Comparison of ENCODE assay signal across 8 cellular contexts in the genomic region with DNA sequence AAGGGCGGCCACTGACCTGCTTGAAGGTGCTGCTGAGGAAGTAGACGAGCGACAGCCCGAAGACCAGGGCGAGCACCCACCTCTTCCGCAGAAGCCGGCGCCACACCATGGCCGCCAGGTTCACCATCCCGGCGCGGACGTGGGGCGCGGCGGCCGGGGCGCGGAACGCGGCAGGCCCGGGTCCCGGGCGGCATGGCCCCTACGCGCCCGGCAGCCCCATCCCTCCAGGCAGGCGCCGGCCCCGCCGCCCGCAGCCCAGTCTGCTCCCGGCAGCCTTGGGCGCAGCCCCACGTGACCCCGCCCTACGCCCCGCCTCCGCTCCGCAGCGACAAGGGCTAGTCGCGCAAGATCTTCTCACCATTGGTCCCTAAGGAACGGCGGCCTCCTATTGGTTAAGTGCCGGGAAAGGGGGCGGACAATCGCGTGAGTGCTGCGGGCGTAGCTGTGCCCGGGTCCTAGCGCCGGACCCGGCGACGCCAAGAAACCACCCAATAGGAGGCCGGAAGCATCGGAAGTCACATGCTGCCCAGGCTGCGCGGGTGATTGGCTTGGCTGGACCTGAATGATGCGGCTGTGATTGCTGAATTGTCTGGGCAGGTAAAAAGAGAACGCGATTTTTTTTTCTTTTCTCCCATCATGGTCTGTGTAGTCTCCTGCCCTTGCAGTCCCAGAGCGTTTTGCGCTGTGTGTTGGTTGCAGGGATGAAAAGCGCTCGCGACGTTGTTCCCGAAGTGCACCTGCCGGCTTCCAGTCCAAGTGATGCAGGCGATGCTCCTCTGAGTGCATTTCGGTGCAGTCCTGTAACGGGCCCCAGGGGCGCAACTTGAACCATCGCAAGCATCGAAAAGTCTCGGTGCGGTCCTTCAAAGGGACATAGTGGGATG. TPM values are rescaled to one million over a fixed set of nuclear protein-coding genes. Genes with fewer than 3 reads are reported as not detected.
DNase-seq lines count a peak whose midpoint lies in the region; ATAC-seq and TF ChIP-seq lines count a peak whose summit lies in the region.

A gene with protein sequence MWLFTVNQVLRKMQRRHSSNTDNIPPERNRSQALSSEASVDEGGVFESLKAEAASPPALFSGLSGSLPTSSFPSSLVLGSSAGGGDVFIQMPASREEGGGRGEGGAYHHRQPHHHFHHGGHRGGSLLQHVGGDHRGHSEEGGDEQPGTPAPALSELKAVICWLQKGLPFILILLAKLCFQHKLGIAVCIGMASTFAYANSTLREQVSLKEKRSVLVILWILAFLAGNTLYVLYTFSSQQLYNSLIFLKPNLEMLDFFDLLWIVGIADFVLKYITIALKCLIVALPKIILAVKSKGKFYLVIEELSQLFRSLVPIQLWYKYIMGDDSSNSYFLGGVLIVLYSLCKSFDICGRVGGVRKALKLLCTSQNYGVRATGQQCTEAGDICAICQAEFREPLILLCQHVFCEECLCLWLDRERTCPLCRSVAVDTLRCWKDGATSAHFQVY (plus strand): TSS at position 542 of the 884 bp plus-strand sequence. CDS start 2,183 bp downstream, outside the sequence.
A gene with protein sequence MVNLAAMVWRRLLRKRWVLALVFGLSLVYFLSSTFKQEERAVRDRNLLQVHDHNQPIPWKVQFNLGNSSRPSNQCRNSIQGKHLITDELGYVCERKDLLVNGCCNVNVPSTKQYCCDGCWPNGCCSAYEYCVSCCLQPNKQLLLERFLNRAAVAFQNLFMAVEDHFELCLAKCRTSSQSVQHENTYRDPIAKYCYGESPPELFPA (minus strand): TSS at position 296 of the 884 bp plus-strand sequence. CDS start 169 bp downstream, at position 127.

- TF ChIP-seq CTCF in GM12873 (IDR thresholded peaks at IDR 0.05; ENCODE audit: insufficient read depth, low read depth, low read length, missing control alignments) (peak; percentile 43), heart left ventricle (IDR thresholded peaks at IDR 0.05) (peak in 1 of 12 donors; percentile 19), upper lobe of left lung (IDR thresholded peaks at IDR 0.05) (peak in 4 of 6 experiments; percentile 10 to 31 (median 26))

- H3K4me3 ChIP-seq in adipocyte (ENCODE audit: low read length) (peak within 1 kb of the TSS; percentile 98), heart left ventricle (peak within 1 kb of the TSS; percentile 79 to 97 (median 88)), upper lobe of left lung (peak within 1 kb of the TSS; percentile 68 to 99 (median 94))

- TF ChIP-seq POLR2A in heart left ventricle (IDR thresholded peaks at IDR 0.05) = peak; percentile 52 to 87
- peak in 3 of 4 donors; percentile 91 to 96 (median 95) for TF ChIP-seq POLR2A in upper lobe of left lung (IDR thresholded peaks at IDR 0.05)

- TF ChIP-seq EP300 in upper lobe of left lung (IDR thresholded peaks at IDR 0.05) = no peak

- peak; percentile 100 for DNase-seq in NCI-H1417 (lab: John Stamatoyannopoulos, UW)
- peak; percentile 94 to 98 for DNase-seq in SW 1271 (lab: John Stamatoyannopoulos, UW)
- peak; percentile 100 for DNase-seq in adipocyte (ENCODE audit: low read depth)
- peak; percentile 98 to 100 (median 99) for DNase-seq in heart left ventricle
- peak; percentile 99 for DNase-seq in pons (ENCODE audit: low spot score)
- peak; percentile 99 to 100 for DNase-seq in upper lobe of left lung

- H3K27me3 ChIP-seq in adipocyte (replicated peaks; ENCODE audit: control insufficient read depth, insufficient read depth, low read length) (no peaks in the 10 kb centered on the region), heart left ventricle (no peaks in the 10 kb centered on the region), upper lobe of left lung (no peaks in the 10 kb centered on the region)

- H3K9me3 ChIP-seq in adipocyte (ENCODE audit: control insufficient read depth, low read length) = no peaks in the 10 kb centered on the region
- no peaks in the 10 kb centered on the region for H3K9me3 ChIP-seq in heart left ventricle
- no peaks in the 10 kb centered on the region for H3K9me3 ChIP-seq in upper lobe of left lung

- ATAC-seq in HG02759 (IDR thresholded peaks at IDR 0.05; ENCODE audit: unreplicated experiment) = peak; percentile 94
- ATAC-seq in heart left ventricle = peak; percentile 100
- ATAC-seq in upper lobe of left lung (ENCODE audit: low FRiP score in 2 of 2) = peak; percentile 98 to 99

- H3K27ac ChIP-seq in heart left ventricle (peak within 1 kb of the TSS in 11 of 12 donors; percentile 54 to 87 (median 76)), upper lobe of left lung (peak within 1 kb of the TSS; percentile 83 to 91 (median 88))

- WGBS in heart left ventricle, 4 donors = 0 to 1% (median 0%) methylated on average over 43 to 80 of the region's 80 CpGs
- 0% methylated on average over 15 to 38 of the region's 80 CpGs for WGBS in upper lobe of left lung, 2 donors

- H3K4me1 ChIP-seq in adipocyte (ENCODE audit: control insufficient read depth, insufficient read depth, low read length) = peaks cover 10% of the 10 kb centered on the region
- peaks cover 3 to 18% (median 13%) of the 10 kb centered on the region in 12 donors for H3K4me1 ChIP-seq in heart left ventricle
- peaks cover 11 to 20% (median 17%) of the 10 kb centered on the region in 4 donors for H3K4me1 ChIP-seq in upper lobe of left lung

- H3K9ac ChIP-seq in adipocyte (ENCODE audit: low read length) = peak within 1 kb of the TSS; percentile 94

- H3K36me3 ChIP-seq in adipocyte (ENCODE audit: control insufficient read depth, insufficient read depth, low read length, severe bottlenecking) (peaks cover 11% of the 10 kb centered on the region), heart left ventricle (peaks cover 0 to 22% (median 19%) of the 10 kb centered on the region in 9 donors), upper lobe of left lung (peaks cover 0 to 16% (median 12%) of the 10 kb centered on the region in 4 donors)

- intact Hi-C loops in heart left ventricle (cut with DNase I) = loop anchor here in 4 of 10 donors (1.0 to 5.0 kb wide), 4 partner anchors 79 to 84 kb away; no protein-coding TSS in a partner anchor

RNA-seq across cellular contexts. Expression of the first gene that starts in this region (rescaled TPM):
- total RNA-seq in heart left ventricle (1 to 10 TPM in 6 of 9 donors, under 1 TPM in 3; 0.58 to 2.4 (median 1.7) TPM), upper lobe of left lung (1 to 10 TPM in 5 of 6 donors, under 1 TPM in 1; 0.91 to 4.8 (median 2.1) TPM)
- polyA plus RNA-seq in heart left ventricle = under 1 TPM; 0.68 to 0.72 TPM

RNA-seq across cellular contexts. Expression of the second gene that starts in this region (rescaled TPM):
- 10 to 100 TPM in 6 of 9 donors, 1 to 10 TPM in 3; 8.2 to 24.4 (median 14.6) TPM for total RNA-seq in heart left ventricle
- 10 to 100 TPM in 1 of 2 donors, 1 to 10 TPM in 1; 9.2 to 14.0 TPM for polyA plus RNA-seq in heart left ventricle
- total RNA-seq in upper lobe of left lung = 100 to 1,000 TPM in 5 of 6 donors, 10 to 100 TPM in 1; 86.8 to 134 (median 119) TPM

Comparison
In these comparisons a context has a peak if more than half of its experiments do, and no peak if none do; other contexts are left out.
1. Peak in every context shown above with its lines: DNase-seq, ATAC-seq, H3K4me3 ChIP-seq and H3K27ac ChIP-seq.